In genomic region chr2:216535454-216535995, GRCh38 we compare ENCODE assay signal across 8 cellular contexts. TPM values are rescaled to one million over a fixed set of nuclear protein-coding genes. Genes with fewer than 3 reads are reported as not detected.
A peak's percentile ranks its signal among the peaks of the same experiment; 100 is the strongest.
DNase-seq lines count a peak whose midpoint lies in the region; ATAC-seq, FAIRE-seq and TF ChIP-seq lines count a peak whose summit lies in the region.

No MANE protein-coding gene starts in this region.

- no peak for TF ChIP-seq RAD21 in SK-N-SH (IDR thresholded peaks at IDR 0.05; ENCODE audit: low read length)

- no peak for FAIRE-seq in pancreas (lab: Jason Lieb, UNC)

- H3K36me3 ChIP-seq in SK-N-SH (replicated peaks in 1 of 2; ENCODE audit: control insufficient read depth in 1 of 2, insufficient read depth in 2 of 2, low read length in 1 of 2) (no peaks in the 10 kb centered on the region), pancreas (no peaks in the 10 kb centered on the region)

- H3K79me2 ChIP-seq in SK-N-SH (ENCODE audit: insufficient read depth): no peaks in the 10 kb centered on the region

- H3K9me3 ChIP-seq in SK-N-SH (no peaks in the 10 kb centered on the region), pancreas (no peaks in the 10 kb centered on the region)

- TF ChIP-seq CTCF in SK-N-SH (IDR thresholded peaks at IDR 0.05) (no peak), fibroblast of villous mesenchyme (IDR thresholded peaks at IDR 0.05; ENCODE audit: insufficient read depth, low read depth, low read length) (no peak), pancreas (IDR thresholded peaks at IDR 0.05) (no peak)

- H3K9me2 ChIP-seq in SK-N-SH: no peaks in the 10 kb centered on the region

- intact Hi-C loops in pancreas (cut with DNase I): no loop called here

- H4K20me1 ChIP-seq in SK-N-SH (ENCODE audit: insufficient read depth): no peaks in the 10 kb centered on the region

- ATAC-seq in pancreas: peak in 3 of 4 donors; percentile 8 to 34 (median 24)
- ATAC-seq in HG03039 (IDR thresholded peaks at IDR 0.05; ENCODE audit: unreplicated experiment): no peak
- no peak for ATAC-seq in HG03159 (IDR thresholded peaks at IDR 0.05; ENCODE audit: unreplicated experiment)

- in situ Hi-C loops in Caki2 (cut with HindIII; ENCODE audit: low pct_unique_long_range_greater_than_20kb, low sequenced_read_pairs) (no loop called here), ACHN (cut with HindIII; ENCODE audit: low pct_ligation_motif_present, low pct_unique_long_range_greater_than_20kb, low sequenced_read_pairs) (loop anchor here (25.0 kb wide), 1 partner anchor 102 kb away; the partner anchor contains the start of gene IGFBP2)

- H3K27me3 ChIP-seq in SK-N-SH (ENCODE audit: insufficient read depth) (no peaks in the 10 kb centered on the region), pancreas (no peaks in the 10 kb centered on the region)

- H3K4me1 ChIP-seq in SK-N-SH (ENCODE audit: control insufficient read depth in 1 of 2, insufficient read depth in 2 of 2, low read depth in 1 of 2, low read length in 1 of 2) (peaks cover 40 to 41% of the 10 kb centered on the region in 2 experiments), pancreas (peaks cover 4 to 19% (median 17%) of the 10 kb centered on the region in 3 donors)

- TF ChIP-seq EP300 in SK-N-SH (IDR thresholded peaks at IDR 0.05; ENCODE audit: borderline replicate concordance in 1 of 2, low read depth in 1 of 2, low read length in 1 of 2): peak in 1 of 2 experiments; percentile 50; a peak in 1 of 4 replicates

- peak overlapping the region; percentile 57 for H3K4me2 ChIP-seq in SK-N-SH

- peak overlapping the region; percentile 77 to 89 for H3K27ac ChIP-seq in SK-N-SH (ENCODE audit: low read depth in 2 of 2, low read length in 1 of 2)
- H3K27ac ChIP-seq in pancreas: peak overlapping the region in 2 of 4 donors; percentile 10 to 66

- H3F3A ChIP-seq in SK-N-SH (replicated peaks; ENCODE audit: insufficient read depth): peaks cover 44% of the 10 kb centered on the region

- CTCF ChIA-PET in SK-N-SH (lab: Yijun Ruan, JAX): interaction anchor here (8.7 kb wide), 1 partner anchor 17 kb away, joined by 65 read pairs; no protein-coding TSS in a partner anchor

- H3K9ac ChIP-seq in SK-N-SH: peak overlapping the region; percentile 33; the same call in 1 of the 2 replicates

- POLR2A ChIA-PET in SK-N-SH (lab: Yijun Ruan, JAX): no interaction called here

- DNase-seq in Caki2 (ENCODE audit: low read depth): peak; percentile 73
- no peak for DNase-seq in SK-N-SH
- peak; percentile 96 for DNase-seq in fibroblast of villous mesenchyme (ENCODE audit: low read depth)
- DNase-seq in pancreas: peak in 1 of 6 donors; percentile 29
- DNase-seq in ACHN: no peak
- no peak for DNase-seq in effector CD8-positive, alpha-beta T cell (lab: John Stamatoyannopoulos, UW)

- 31% methylated on average over 9 of the region's 10 CpGs for WGBS in SK-N-SH (ENCODE audit: low lambda C conversion rate)
- 52 to 53% methylated on average over 10 of the region's 10 CpGs for WGBS in pancreas, 2 donors

- no peak overlapping the region for H2AFZ ChIP-seq in SK-N-SH (ENCODE audit: low read depth)

- H3K4me3 ChIP-seq in SK-N-SH (ENCODE audit: low read depth in 2 of 2, low read length in 1 of 2) (no peak overlapping the region), fibroblast of villous mesenchyme (ENCODE audit: low read depth, low read length) (peak overlapping the region; percentile 2), pancreas (no peak overlapping the region)

TF ChIP-seq in SK-N-SH, 30 proteins besides CTCF, POLR2A, EP300 and RAD21 (continues in another document):
- TF ChIP-seq EZH2phosphoT487 (IDR thresholded peaks at IDR 0.05; ENCODE audit: borderline replicate concordance, low read depth) (no peak), POLR2AphosphoS5 (IDR thresholded peaks at IDR 0.05; ENCODE audit: low read depth, low read length) (no peak), RFX5 (IDR thresholded peaks at IDR 0.05; ENCODE audit: low read length) (no peak), NRF1 (IDR thresholded peaks at IDR 0.05; ENCODE audit: low read depth, low read length) (no peak), TEAD4 (IDR thresholded peaks at IDR 0.05; ENCODE audit: borderline replicate concordance, insufficient read depth) (0 out of 2 replicates have a peak, but pooled peaks have one; percentile 46), FOXM1 (IDR thresholded peaks at IDR 0.05; ENCODE audit: low read depth) (no peak), ELF1 (IDR thresholded peaks at IDR 0.05) (peak; percentile 68), JUND (IDR thresholded peaks at IDR 0.05) (0 out of 2 replicates have a peak, but pooled peaks have one; percentile 53), CHD2 (IDR thresholded peaks at IDR 0.05; ENCODE audit: low read length, partially characterized antibody) (no peak), YY1 (IDR thresholded peaks at IDR 0.05; ENCODE audit: low read depth) (no peak), TCF12 (IDR thresholded peaks at IDR 0.05) (peak; percentile 54; the same call in 1 of the 2 replicates), MAX (IDR thresholded peaks at IDR 0.05; ENCODE audit: low read depth) (no peak), GATA2 (CRISPR knock-in tag; IDR thresholded peaks at IDR 0.05) (no peak), MEF2A (IDR thresholded peaks at IDR 0.05; ENCODE audit: borderline replicate concordance, low read depth) (no peak; the same call in 1 of the 2 replicates), FOSL2 (IDR thresholded peaks at IDR 0.05; ENCODE audit: borderline replicate concordance, low read depth) (peak; percentile 35; the same call in 1 of the 2 replicates), FOXJ3 (CRISPR knock-in tag; IDR thresholded peaks at IDR 0.05) (no peak), TAF1 (IDR thresholded peaks at IDR 0.05; ENCODE audit: borderline replicate concordance, low read depth, low read length) (no peak), MXI1 (IDR thresholded peaks at IDR 0.05; ENCODE audit: low read depth, low read length) (no peak), RCOR1 (IDR thresholded peaks at IDR 0.05; ENCODE audit: low read length) (no peak), SMC3 (IDR thresholded peaks at IDR 0.05; ENCODE audit: low read depth, low read length) (no peak)
- TF ChIP-seq, protein P1, sequence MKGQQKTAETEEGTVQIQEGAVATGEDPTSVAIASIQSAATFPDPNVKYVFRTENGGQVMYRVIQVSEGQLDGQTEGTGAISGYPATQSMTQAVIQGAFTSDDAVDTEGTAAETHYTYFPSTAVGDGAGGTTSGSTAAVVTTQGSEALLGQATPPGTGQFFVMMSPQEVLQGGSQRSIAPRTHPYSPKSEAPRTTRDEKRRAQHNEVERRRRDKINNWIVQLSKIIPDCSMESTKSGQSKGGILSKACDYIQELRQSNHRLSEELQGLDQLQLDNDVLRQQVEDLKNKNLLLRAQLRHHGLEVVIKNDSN (IDR thresholded peaks at IDR 0.05; ENCODE audit: borderline replicate concordance, low read depth): no peak
- TF ChIP-seq, protein P2, sequence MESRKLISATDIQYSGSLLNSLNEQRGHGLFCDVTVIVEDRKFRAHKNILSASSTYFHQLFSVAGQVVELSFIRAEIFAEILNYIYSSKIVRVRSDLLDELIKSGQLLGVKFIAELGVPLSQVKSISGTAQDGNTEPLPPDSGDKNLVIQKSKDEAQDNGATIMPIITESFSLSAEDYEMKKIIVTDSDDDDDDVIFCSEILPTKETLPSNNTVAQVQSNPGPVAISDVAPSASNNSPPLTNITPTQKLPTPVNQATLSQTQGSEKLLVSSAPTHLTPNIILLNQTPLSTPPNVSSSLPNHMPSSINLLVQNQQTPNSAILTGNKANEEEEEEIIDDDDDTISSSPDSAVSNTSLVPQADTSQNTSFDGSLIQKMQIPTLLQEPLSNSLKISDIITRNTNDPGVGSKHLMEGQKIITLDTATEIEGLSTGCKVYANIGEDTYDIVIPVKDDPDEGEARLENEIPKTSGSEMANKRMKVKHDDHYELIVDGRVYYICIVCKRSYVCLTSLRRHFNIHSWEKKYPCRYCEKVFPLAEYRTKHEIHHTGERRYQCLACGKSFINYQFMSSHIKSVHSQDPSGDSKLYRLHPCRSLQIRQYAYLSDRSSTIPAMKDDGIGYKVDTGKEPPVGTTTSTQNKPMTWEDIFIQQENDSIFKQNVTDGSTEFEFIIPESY (IDR thresholded peaks at IDR 0.05; ENCODE audit: borderline replicate concordance, low read depth): no peak
- TF ChIP-seq, protein P3, sequence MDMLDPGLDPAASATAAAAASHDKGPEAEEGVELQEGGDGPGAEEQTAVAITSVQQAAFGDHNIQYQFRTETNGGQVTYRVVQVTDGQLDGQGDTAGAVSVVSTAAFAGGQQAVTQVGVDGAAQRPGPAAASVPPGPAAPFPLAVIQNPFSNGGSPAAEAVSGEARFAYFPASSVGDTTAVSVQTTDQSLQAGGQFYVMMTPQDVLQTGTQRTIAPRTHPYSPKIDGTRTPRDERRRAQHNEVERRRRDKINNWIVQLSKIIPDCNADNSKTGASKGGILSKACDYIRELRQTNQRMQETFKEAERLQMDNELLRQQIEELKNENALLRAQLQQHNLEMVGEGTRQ (IDR thresholded peaks at IDR 0.05; ENCODE audit: borderline replicate concordance, low read depth, low read length): no peak
- TF ChIP-seq, protein P4, sequence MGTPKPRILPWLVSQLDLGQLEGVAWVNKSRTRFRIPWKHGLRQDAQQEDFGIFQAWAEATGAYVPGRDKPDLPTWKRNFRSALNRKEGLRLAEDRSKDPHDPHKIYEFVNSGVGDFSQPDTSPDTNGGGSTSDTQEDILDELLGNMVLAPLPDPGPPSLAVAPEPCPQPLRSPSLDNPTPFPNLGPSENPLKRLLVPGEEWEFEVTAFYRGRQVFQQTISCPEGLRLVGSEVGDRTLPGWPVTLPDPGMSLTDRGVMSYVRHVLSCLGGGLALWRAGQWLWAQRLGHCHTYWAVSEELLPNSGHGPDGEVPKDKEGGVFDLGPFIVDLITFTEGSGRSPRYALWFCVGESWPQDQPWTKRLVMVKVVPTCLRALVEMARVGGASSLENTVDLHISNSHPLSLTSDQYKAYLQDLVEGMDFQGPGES (IDR thresholded peaks at IDR 0.05; ENCODE audit: low read depth, low read length): no peak

RNA-seq across cellular contexts. Expression of gene RPL37A, which starts 36.9 kb away (rescaled TPM):
- 1,019 and 1,358 TPM in 2 replicates for total RNA-seq in Caki2 (2014; rRNA removed; shearing (Covaris generic); ENCODE audit: low replicate concordance)
- polyA plus RNA-seq in SK-N-SH (2012; rRNA removed) (2,018 and 3,014 TPM in 2 replicates), pancreas (1,000 to 10,000 TPM; 1,646 to 2,596 TPM)
- 1,664 and 2,199 TPM in 2 replicates for polyA plus RNA-seq in SK-N-SH (2012; cell fraction: cytosol; rRNA removed)
- 828 and 1,169 TPM in 2 replicates for polyA plus RNA-seq in SK-N-SH (2012; cell fraction: nucleus; rRNA removed)
- total RNA-seq in fibroblast of villous mesenchyme (822 and 1,182 TPM in 2 replicates), pancreas (1,000 to 10,000 TPM; 1,329 to 2,188 (median 1,510) TPM)

Comparison
In these comparisons a context has a peak if more than half of its experiments do, and no peak if none do; other contexts are left out.
1. DNase-seq: peak in Caki2 (single experiment) and fibroblast of villous mesenchyme (single experiment); none in SK-N-SH (single experiment), ACHN (single experiment) and effector CD8-positive, alpha-beta T cell (single experiment).
2. ATAC-seq: peak in pancreas (3 of 4); none in HG03039 (single experiment) and HG03159 (single experiment).